In genomic region chr12:117143008-117143532, GRCh38 we compare ENCODE assay signal across 8 cellular contexts. TPM values are rescaled to one million over a fixed set of nuclear protein-coding genes. Genes with fewer than 3 reads are reported as not detected.
DNase-seq lines count a peak whose midpoint lies in the region; ATAC-seq, FAIRE-seq and TF ChIP-seq lines count a peak whose summit lies in the region.
"Had no signal": no experiment of that assay in that cellular context is flagged by ENCODE, and none has a peak within 500 bp of the region (broad histone marks: within the 10 kb centered on the region; RNA-seq: fewer than 3 reads in every experiment).

No MANE protein-coding gene starts in this region.

- H3K27ac ChIP-seq in GM12878 (ENCODE audit: control insufficient read depth, insufficient read depth) (peak overlapping the region; percentile 53), prostate gland (no peak overlapping the region)

- ATAC-seq in GM21526 (IDR thresholded peaks at IDR 0.05; ENCODE audit: low FRiP score, unreplicated experiment) (peak; percentile 48), GM12878 (peak; percentile 84), HG03439 (IDR thresholded peaks at IDR 0.05; ENCODE audit: unreplicated experiment) (no peak)

- H3K4me3 ChIP-seq in GM12878: no peak overlapping the region
- H3K4me3 ChIP-seq in prostate gland: no peak overlapping the region

- H4K20me1 ChIP-seq in GM12878 (ENCODE audit: control insufficient read depth, insufficient read depth): no peaks in the 10 kb centered on the region

- H3K36me3 ChIP-seq in GM12878 (ENCODE audit: control insufficient read depth in 2 of 2, insufficient read depth in 2 of 2, low read length in 1 of 2) (peaks cover 4 to 15% of the 10 kb centered on the region in 2 experiments), prostate gland (no peaks in the 10 kb centered on the region)

- intact Hi-C loops in GM12878 (cut with micrococcal nuclease; ENCODE audit: unreplicated experiment): no loop called here
- intact Hi-C loops in prostate gland (cut with DNase I): no loop called here

- in situ Hi-C loops in GM12878 (cut with MboI): no loop called here

- peak overlapping the region; percentile 33 for H3K4me2 ChIP-seq in GM12878 (ENCODE audit: control insufficient read depth, insufficient read depth)

- H3K9ac ChIP-seq in GM12878 (ENCODE audit: control insufficient read depth, insufficient read depth, low read length): no peak overlapping the region; the same call in 1 of the 2 replicates

- no peaks in the 10 kb centered on the region for H3K79me2 ChIP-seq in GM12878 (ENCODE audit: control insufficient read depth, insufficient read depth, low read length)

- 3% methylated on average over 18 of the region's 18 CpGs for WGBS in GM12878 (ENCODE audit: insufficient coverage, insufficient replicate concordance, low lambda C conversion rate, missing lambda C conversion rate)
- 53% methylated on average over 18 of the region's 18 CpGs for whole genome bisulfite sequencing in prostate gland

- H3K9me3 ChIP-seq in GM12878 (replicated peaks; ENCODE audit: control insufficient read depth, insufficient read depth, low read length) (no peaks in the 10 kb centered on the region), prostate gland (no peaks in the 10 kb centered on the region)

- H2AFZ ChIP-seq in GM12878 (ENCODE audit: control insufficient read depth, low read depth, low read length): no peak overlapping the region

- CTCF ChIA-PET in GM12878 (lab: Yijun Ruan, JAX): no interaction called here

- TF ChIP-seq EP300 in GM12878 (IDR thresholded peaks at IDR 0.05; ENCODE audit: borderline replicate concordance in 1 of 2, control insufficient read depth in 1 of 2, low read depth in 2 of 2, low read length in 2 of 2): peak; percentile 79 to 81; a peak in 3 of 4 replicates

- H3K27me3 ChIP-seq in GM12878 (replicated peaks in 1 of 2; ENCODE audit: control insufficient read depth in 2 of 2, insufficient read depth in 2 of 2, low read length in 1 of 2): no peaks in the 10 kb centered on the region
- no peaks in the 10 kb centered on the region for H3K27me3 ChIP-seq in prostate gland (replicated peaks; ENCODE audit: insufficient read depth)

- FAIRE-seq in GM12878 (lab: Jason Lieb, UNC): no peak

- peak; percentile 50 for DNase-seq in NCI-H1417 treated with DMSO at 0.1 percent for 48 hours (lab: John Stamatoyannopoulos, UW)
- no peak for DNase-seq in GM12878 (ENCODE audit: low read depth, low spot score)
- peak; percentile 53 for DNase-seq in prostate gland (ENCODE audit: low spot score)
- no peak for DNase-seq in NCI-H187 (lab: John Stamatoyannopoulos, UW)
- DNase-seq in islet precursor cell: no peak
- DNase-seq: NCI-H446 treated with DMSO at 0.1 percent for 48 hours had no signal

- peaks cover 14% of the 10 kb centered on the region for H3K4me1 ChIP-seq in GM12878 (ENCODE audit: control insufficient read depth, insufficient read depth, low read length)
- H3K4me1 ChIP-seq in prostate gland (replicated peaks): peaks cover 8% of the 10 kb centered on the region

- no TSS peak for BruUV-seq in GM12878 (replicated peaks; lab: Mats Ljungman, UMichigan)

- RAD21 ChIA-PET in GM12878 (lab: Charles Lee; ENCODE audit: unreplicated experiment): no interaction called here

- POLR2A ChIA-PET in GM12878 (lab: Charles Lee): no interaction called here

- TF ChIP-seq CTCF in GM12878 (IDR thresholded peaks at IDR 0.05 in 2 of 3, conservative IDR thresholded peaks at IDR 0.05 in 1 of 3; ENCODE audit: control insufficient read depth in 2 of 3, extremely low read depth in 1 of 3, insufficient read depth in 1 of 3, low read depth in 3 of 3, low read length in 3 of 3) (no peak), prostate gland (IDR thresholded peaks at IDR 0.05) (no peak)

- no peak for TF ChIP-seq POLR2A in GM12878 (IDR thresholded peaks at IDR 0.05; ENCODE audit: low read depth, low read length)
- no peak for TF ChIP-seq POLR2A in prostate gland (IDR thresholded peaks at IDR 0.05)

- no peak for TF ChIP-seq RAD21 in GM12878 (IDR thresholded peaks at IDR 0.05; ENCODE audit: insufficient read depth, low read depth, low read length)

- SMC1A ChIA-PET in GM12878 (lab: Charles Lee; ENCODE audit: uncharacterized antibody, unreplicated experiment): interaction anchor here (1.4 kb wide), 1 partner anchor 119 kb away, joined by 3 read pairs; no protein-coding TSS in a partner anchor

TF ChIP-seq in GM12878, 131 proteins besides CTCF, POLR2A, EP300 and RAD21 (continues in another document):
- TF ChIP-seq CREB1 (IDR thresholded peaks at IDR 0.05; ENCODE audit: low read depth) (peak; percentile 39; the same call in 1 of the 2 replicates), KDM1A (IDR thresholded peaks at IDR 0.05; ENCODE audit: borderline replicate concordance) (no peak), GATAD2B (conservative IDR thresholded peaks at IDR 0.05; ENCODE audit: low read depth) (no peak), POLR2AphosphoS2 (IDR thresholded peaks at IDR 0.05; ENCODE audit: low read depth, low read length) (no peak), MTA3 (IDR thresholded peaks at IDR 0.05; ENCODE audit: borderline replicate concordance, low read length) (no peak), HSF1 (IDR thresholded peaks at IDR 0.05; ENCODE audit: low read depth, low read length) (no peak), RELA (IDR thresholded peaks at IDR 0.05; ENCODE audit: borderline replicate concordance, partially characterized antibody) (no peak), BMI1 (IDR thresholded peaks at IDR 0.05; ENCODE audit: borderline replicate concordance) (no peak), KAT2A (conservative IDR thresholded peaks at IDR 0.05; ENCODE audit: control insufficient read depth, low read depth, low read length) (no peak), KLF5 (IDR thresholded peaks at IDR 0.05; ENCODE audit: partially characterized antibody) (peak; percentile 45), SUZ12 (IDR thresholded peaks at IDR 0.05; ENCODE audit: unreplicated experiment) (no peak), CHD2 (IDR thresholded peaks at IDR 0.05; ENCODE audit: borderline replicate concordance, low read depth, low read length) (peak; percentile 19; the same call in 1 of the 2 replicates), PAX8 (IDR thresholded peaks at IDR 0.05) (no peak), ESRRA (IDR thresholded peaks at IDR 0.05; ENCODE audit: low read length) (no peak)

RNA-seq across cellular contexts. Expression of gene TESC, which starts 43.9 kb away (rescaled TPM):
- 9.6 and 12.7 TPM in 2 replicates for total RNA-seq in GM12878 (2013; cell fraction: nucleolus; rRNA removed)
- 14.9 and 18.7 TPM in 2 replicates for total RNA-seq in GM12878 (2014; rRNA removed)
- total RNA-seq in GM12878 (2014; rRNA removed; fragmentation: Illumina TruSeq; extraction: Trizol): 6.2 and 7.6 TPM in 2 replicates
- total RNA-seq in GM12878 (2021): 14.1 and 16.5 TPM in 2 replicates
- 5.5 TPM for polyA plus RNA-seq in GM12878 (2011; ENCODE audit: low read depth)
- polyA plus RNA-seq in GM12878 (2011; rRNA removed): 27.2 and 52.1 TPM in 2 replicates
- polyA plus RNA-seq in GM12878 (2011; cell fraction: cytosol; rRNA removed): 60.9 and 85.9 TPM in 2 replicates
- polyA plus RNA-seq in GM12878 (2011; cell fraction: nucleus; rRNA removed): 39.2 and 42.9 TPM in 2 replicates
- polyA plus RNA-seq in GM12878 (2012): 18.3 and 28.3 TPM in 2 replicates
- 3.0 and 8.1 TPM in 2 replicates for polyA plus RNA-seq in GM12878 (2014; fragmentation: Illumina TruSeq; extraction: Trizol)
- 1 to 10 TPM in 1 of 2 experiments, under 1 TPM in 1; 0.47 to 4.1 TPM for polyA plus RNA-seq in GM12878 (2014; fragmentation: Nextera tagmentation; extraction: Ambion mirVana)
- 15.8 and 22.8 TPM in 2 replicates for polyA plus RNA-seq in GM12878 (2014; rRNA removed)
- 10 to 100 TPM; 16.6 to 17.8 TPM for polyA plus RNA-seq in GM12878 (2016; fragmentation: Nextera tagmentation; extraction: Ambion mirVana)
- 17.5 and 26.5 TPM in 2 replicates for polyA minus RNA-seq in GM12878 (2011; rRNA and poly(A)+ RNA removed)
- polyA minus RNA-seq in GM12878 (2011; cell fraction: cytosol; rRNA and poly(A)+ RNA removed): 8.8 and 10.3 TPM in 2 replicates
- polyA minus RNA-seq in GM12878 (2011; cell fraction: nucleus; rRNA and poly(A)+ RNA removed): 13.5 and 19.1 TPM in 2 replicates
- total RNA-seq in prostate gland: 10 to 100 TPM; 11.8 to 32.4 TPM

RNA-seq across cellular contexts. Expression of gene FBXO21, which starts 47.2 kb away (rescaled TPM):
- total RNA-seq in GM12878 (2013; cell fraction: nucleolus; rRNA removed): 52.2 and 59.4 TPM in 2 replicates
- 20.1 and 32.6 TPM in 2 replicates for total RNA-seq in GM12878 (2014; rRNA removed)
- 11.9 and 12.7 TPM in 2 replicates for total RNA-seq in GM12878 (2014; rRNA removed; fragmentation: Illumina TruSeq; extraction: Trizol)
- total RNA-seq in GM12878 (2021): 21.8 and 25.1 TPM in 2 replicates
- polyA plus RNA-seq in GM12878 (2011; ENCODE audit: low read depth): 6.0 TPM
- 15.7 and 16.0 TPM in 2 replicates for polyA plus RNA-seq in GM12878 (2011; rRNA removed)
- polyA plus RNA-seq in GM12878 (2011; cell fraction: cytosol; rRNA removed): 42.9 and 46.3 TPM in 2 replicates
- 26.8 and 45.0 TPM in 2 replicates for polyA plus RNA-seq in GM12878 (2011; cell fraction: nucleus; rRNA removed)
- polyA plus RNA-seq in GM12878 (2012): 10.2 and 11.6 TPM in 2 replicates
- 11.5 and 15.4 TPM in 2 replicates for polyA plus RNA-seq in GM12878 (2014; fragmentation: Illumina TruSeq; extraction: Trizol)
- 1 to 10 TPM; 5.5 to 9.4 TPM for polyA plus RNA-seq in GM12878 (2014; fragmentation: Nextera tagmentation; extraction: Ambion mirVana)
- 26.4 TPM in 2 replicates for polyA plus RNA-seq in GM12878 (2014; rRNA removed)
- polyA plus RNA-seq in GM12878 (2016; fragmentation: Nextera tagmentation; extraction: Ambion mirVana): 10 to 100 TPM; 24.0 to 25.6 TPM
- polyA minus RNA-seq in GM12878 (2011; rRNA and poly(A)+ RNA removed): 23.8 and 30.2 TPM in 2 replicates
- polyA minus RNA-seq in GM12878 (2011; cell fraction: cytosol; rRNA and poly(A)+ RNA removed): 15.1 and 17.0 TPM in 2 replicates
- 14.1 and 27.7 TPM in 2 replicates for polyA minus RNA-seq in GM12878 (2011; cell fraction: nucleus; rRNA and poly(A)+ RNA removed)
- 100 to 1,000 TPM; 179 to 412 TPM for total RNA-seq in prostate gland

Comparison
In these comparisons a context has a peak if more than half of its experiments do, and no peak if none do; other contexts are left out.
1. DNase-seq: peak in NCI-H1417 treated with DMSO at 0.1 percent for 48 hours (single experiment) and prostate gland (single experiment); none in GM12878 (single experiment), NCI-H187 (0 of 2) and islet precursor cell (single experiment).